In genomic region chr1:109623601-109624161, GRCh38 we compare ENCODE assay signal across 9 cellular contexts. TPM values are rescaled to one million over a fixed set of nuclear protein-coding genes. Genes with fewer than 3 reads are reported as not detected.
A peak's percentile ranks its signal among the peaks of the same experiment; 100 is the strongest.
DNase-seq lines count a peak whose midpoint lies in the region; ATAC-seq, FAIRE-seq and TF ChIP-seq lines count a peak whose summit lies in the region.
"Had no signal": no experiment of that assay in that cellular context is flagged by ENCODE, and none has a peak within 500 bp of the region (broad histone marks: within the 10 kb centered on the region; RNA-seq: fewer than 3 reads in every experiment).

No MANE protein-coding gene starts in this region.

- ATAC-seq in naive B cell (ENCODE audit: low read depth in 2 of 2) (no peak), GM18520 (IDR thresholded peaks at IDR 0.05; ENCODE audit: unreplicated experiment) (no peak)

- peak; percentile 32 for DNase-seq in AG08395 (ENCODE audit: low spot score)
- peak; percentile 24 for DNase-seq in GM10248 (ENCODE audit: extremely low spot score)
- no peak for DNase-seq in astrocyte (ENCODE audit: low read depth)
- DNase-seq in naive B cell: no peak
- DNase-seq in NCI-H748 treated with DMSO at 0.1 percent for 48 hours (lab: John Stamatoyannopoulos, UW): no peak
- DNase-seq in NCI-H2107 (lab: John Stamatoyannopoulos, UW): no peak
- no peak for DNase-seq in SK-N-DZ (ENCODE audit: low spot score)
- DNase-seq: NCI-H1930 had no signal

- POLR2A ChIA-PET in GM10248 (lab: Yijun Ruan, JAX): interaction anchor here (1.4 kb wide), 1 partner anchor 75 kb away, joined by 6 read pairs; the partner anchor contains the start of gene GNAI3

- FAIRE-seq in astrocyte (lab: Jason Lieb, UNC): no peak

- no peaks in the 10 kb centered on the region for H3K9me3 ChIP-seq in astrocyte (ENCODE audit: insufficient read depth, low read depth, low read length)

- peak overlapping the region; percentile 11 for H3K9ac ChIP-seq in astrocyte (ENCODE audit: low read length)

- H2AFZ ChIP-seq in astrocyte (ENCODE audit: low read depth, low read length): no peak overlapping the region

- H3K4me3 Mint-ChIP-seq in astrocyte (ENCODE audit: unreplicated experiment) (no peak overlapping the region), naive B cell (peak overlapping the region; percentile 35 to 99 (median 84))

- no peak overlapping the region for H3K27ac Mint-ChIP-seq in astrocyte (ENCODE audit: unreplicated experiment)
- peak overlapping the region; percentile 76 to 92 (median 85) for H3K27ac Mint-ChIP-seq in naive B cell

- no peak overlapping the region for H3K4me3 ChIP-seq in astrocyte (ENCODE audit: insufficient read depth, low read depth, low read length)

- CTCF ChIA-PET in GM10248 (lab: Yijun Ruan, JAX): interaction anchor here (1.4 to 11.9 kb wide), 8 partner anchors 9 to 406 kb away, joined by 4 to 135 read pairs (median 6); no protein-coding TSS in a partner anchor

- H3K79me2 ChIP-seq in astrocyte (ENCODE audit: insufficient read depth, low read length): peaks cover 75% of the 10 kb centered on the region

- no peak overlapping the region for H3K27ac ChIP-seq in astrocyte (ENCODE audit: low read depth, low read length)

- peaks cover 35% of the 10 kb centered on the region for H3K4me1 ChIP-seq in astrocyte (ENCODE audit: insufficient read depth, low read length)

- H3K36me3 ChIP-seq in astrocyte (ENCODE audit: insufficient read depth, low read length): peaks cover 7% of the 10 kb centered on the region

- H3K27me3 ChIP-seq in astrocyte (ENCODE audit: insufficient read depth, low read length): no peaks in the 10 kb centered on the region

- peaks cover 69% of the 10 kb centered on the region for H4K20me1 ChIP-seq in astrocyte (ENCODE audit: insufficient read depth, low read length)

- TF ChIP-seq CTCF in GM10248 (IDR thresholded peaks at IDR 0.05; ENCODE audit: control extremely low read depth, extremely low read depth, low read depth, missing control alignments) (no peak), astrocyte (IDR thresholded peaks at IDR 0.05; ENCODE audit: insufficient read depth, low read depth, low read length) (no peak)

- peaks cover 17% of the 10 kb centered on the region for H3K36me3 Mint-ChIP-seq in astrocyte (ENCODE audit: low read depth, unreplicated experiment)
- H3K36me3 Mint-ChIP-seq in naive B cell: peaks cover 0 to 20% of the 10 kb centered on the region in 2 donors

- no peaks in the 10 kb centered on the region for H3K9me3 Mint-ChIP-seq in astrocyte (ENCODE audit: unreplicated experiment)
- H3K9me3 Mint-ChIP-seq in naive B cell: no peaks in the 10 kb centered on the region

- H3K4me1 Mint-ChIP-seq in astrocyte (ENCODE audit: low read depth, unreplicated experiment) (peaks cover 33% of the 10 kb centered on the region), naive B cell (peaks cover 53 to 74% (median 62%) of the 10 kb centered on the region in 3 donors)

- H3K27me3 Mint-ChIP-seq in astrocyte (ENCODE audit: low read depth, unreplicated experiment): no peaks in the 10 kb centered on the region
- no peaks in the 10 kb centered on the region for H3K27me3 Mint-ChIP-seq in naive B cell

- peak overlapping the region; percentile 93 for H3K4me2 ChIP-seq in astrocyte (ENCODE audit: low read length)

RNA-seq across cellular contexts. Expression of gene AMPD2, which starts 4.0 kb away (rescaled TPM):
- total RNA-seq in astrocyte: 155 and 156 TPM in 2 replicates
- 10 to 100 TPM; 14.3 to 34.9 (median 25.6) TPM for polyA plus RNA-seq in naive B cell (ENCODE audit: low read depth in 6 of 6)
- 66.8 and 68.7 TPM in 2 replicates for polyA plus RNA-seq in SK-N-DZ (2014; cell fraction: cytosol; rRNA removed)
- polyA plus RNA-seq in SK-N-DZ (2014; cell fraction: nucleus; rRNA removed): 324 and 481 TPM in 2 replicates

RNA-seq across cellular contexts. Expression of gene GNAT2, which starts 4.3 kb away (rescaled TPM):
- not detected in 2 replicates for total RNA-seq in astrocyte
- not detected for polyA plus RNA-seq in naive B cell (ENCODE audit: low read depth in 6 of 6)
- 0.44 TPM in 1 of 2 replicates, not detected in the other for polyA plus RNA-seq in SK-N-DZ (2014; cell fraction: cytosol; rRNA removed)
- polyA plus RNA-seq in SK-N-DZ (2014; cell fraction: nucleus; rRNA removed): not detected in 2 replicates

RNA-seq across cellular contexts. Expression of gene GSTM4, which starts 32.2 kb away (rescaled TPM):
- 4.4 and 4.6 TPM in 2 replicates for total RNA-seq in astrocyte
- 10 to 100 TPM; 10.6 to 24.4 (median 16.7) TPM for polyA plus RNA-seq in naive B cell (ENCODE audit: low read depth in 6 of 6)
- polyA plus RNA-seq in SK-N-DZ (2014; cell fraction: cytosol; rRNA removed): 12.5 and 23.6 TPM in 2 replicates
- 9.8 and 15.2 TPM in 2 replicates for polyA plus RNA-seq in SK-N-DZ (2014; cell fraction: nucleus; rRNA removed)

RNA-seq across cellular contexts. Expression of gene GSTM2, which starts 44.2 kb away (rescaled TPM):
- 11.8 and 13.4 TPM in 2 replicates for total RNA-seq in astrocyte
- polyA plus RNA-seq in naive B cell (ENCODE audit: low read depth in 6 of 6): 10 to 100 TPM in 2 of 6 donors, 1 to 10 TPM in 4; 3.9 to 14.5 (median 5.7) TPM
- polyA plus RNA-seq in SK-N-DZ (2014; cell fraction: cytosol; rRNA removed): 31.0 and 32.8 TPM in 2 replicates
- 62.9 and 71.3 TPM in 2 replicates for polyA plus RNA-seq in SK-N-DZ (2014; cell fraction: nucleus; rRNA removed)

Comparison
In these comparisons a context has a peak if more than half of its experiments do, and no peak if none do; other contexts are left out.
1. DNase-seq: peak in AG08395 (single experiment) and GM10248 (single experiment); none in astrocyte (single experiment), naive B cell (single experiment), NCI-H748 treated with DMSO at 0.1 percent for 48 hours (single experiment), NCI-H2107 (single experiment) and SK-N-DZ (single experiment).